15 cellular contexts compared by ENCODE assay signal in genomic region chr20:44025756-44026155, GRCh38.
DNase-seq lines count a peak whose midpoint lies in the region; ATAC-seq and TF ChIP-seq lines count a peak whose summit lies in the region.
"Had no signal": no experiment of that assay in that cellular context is flagged by ENCODE, and none has a peak within 500 bp of the region (broad histone marks: within the 10 kb centered on the region; RNA-seq: fewer than 3 reads in every experiment).

No MANE protein-coding gene starts in this region.

- CTCF ChIA-PET in Calu3 (lab: Charles Lee): no interaction called here

- intact Hi-C loops in cardiac septum (cut with DNase I): no loop called here
- intact Hi-C loops in left ventricle myocardium superior (cut with micrococcal nuclease): no loop called here
- intact Hi-C loops in Calu3 (cut with micrococcal nuclease; ENCODE audit: unreplicated experiment): no loop called here

- no peak for ATAC-seq in left ventricle myocardium superior
- ATAC-seq: GM23338 had no signal

- no peak overlapping the region for H3K4me3 Mint-ChIP-seq in Calu3 (ENCODE audit: low read depth, unreplicated experiment)
- H3K4me3 Mint-ChIP-seq: CD4-positive, CD25-positive, alpha-beta regulatory T cell; CD8-positive, alpha-beta memory T cell; GM23338 had no signal

- no peak for TF ChIP-seq CTCF in Calu3 (IDR thresholded peaks at IDR 0.05; ENCODE audit: unreplicated experiment)

- no peaks in the 10 kb centered on the region for H3K9me3 ChIP-seq in Karpas-422 (ENCODE audit: low read length)
- H3K9me3 ChIP-seq: BE2C had no signal

- no peaks in the 10 kb centered on the region for H3K4me1 Mint-ChIP-seq in Calu3 (ENCODE audit: low read depth, unreplicated experiment)

- H3K9ac ChIP-seq in Karpas-422 (ENCODE audit: low read length): no peak overlapping the region

- peaks cover 85% of the 10 kb centered on the region for H3K4me1 ChIP-seq in Karpas-422 (ENCODE audit: low read length)
- H3K4me1 ChIP-seq: BE2C had no signal

- peaks cover 82% of the 10 kb centered on the region for H3K79me2 ChIP-seq in Karpas-422 (ENCODE audit: low read length)

- H4K20me1 ChIP-seq in Karpas-422 (ENCODE audit: insufficient read depth, low read depth, low read length): no peaks in the 10 kb centered on the region

- peak; percentile 19 for DNase-seq in cardiac septum (ENCODE audit: low spot score)
- DNase-seq in left ventricle myocardium superior: no peak
- no peak for DNase-seq in Karpas-422
- peak; percentile 16 for DNase-seq in ecto neural progenitor cell (ENCODE audit: low spot score)
- DNase-seq in GF-D8 (lab: John Stamatoyannopoulos, UW): no peak
- no peak for DNase-seq in LoVo (ENCODE audit: low spot score)
- DNase-seq in Calu3: no peak
- DNase-seq: ACHN; BE2C; C1 segment of cervical spinal cord; CD4-positive, CD25-positive, alpha-beta regulatory T cell; CD8-positive, alpha-beta memory T cell; COR-L47; HCEC 1CT had no signal

- peaks cover 9% of the 10 kb centered on the region; the same call in 1 of the 2 replicates for H3K36me3 ChIP-seq in Karpas-422 (ENCODE audit: insufficient read depth, low read length)
- H3K36me3 ChIP-seq: BE2C had no signal

- no peaks in the 10 kb centered on the region for H3K9me2 ChIP-seq in Karpas-422 (replicated peaks; ENCODE audit: insufficient read depth, low read length)

- no peak overlapping the region for H3K4me2 ChIP-seq in Karpas-422 (ENCODE audit: low read depth, low read length, poor library complexity, severe bottlenecking)
- H3K4me2 ChIP-seq: GM23338 had no signal

- H3K27me3 ChIP-seq in Karpas-422 (ENCODE audit: low read length): no peaks in the 10 kb centered on the region
- H3K27me3 ChIP-seq: BE2C had no signal

- no peak overlapping the region for H2AFZ ChIP-seq in Karpas-422 (ENCODE audit: low read length)
- H2AFZ ChIP-seq: GM23338 had no signal

- no peak overlapping the region for H3K4me3 ChIP-seq in Karpas-422 (ENCODE audit: low read length)
- H3K4me3 ChIP-seq: GM23338 had no signal

- H3K27ac ChIP-seq in Karpas-422 (ENCODE audit: low read length): peak overlapping the region; percentile 33; the same call in 1 of the 2 replicates

- no peaks in the 10 kb centered on the region for H3K9me3 Mint-ChIP-seq in Calu3 (ENCODE audit: low read depth, unreplicated experiment)
- H3K9me3 Mint-ChIP-seq: CD4-positive, CD25-positive, alpha-beta regulatory T cell; CD8-positive, alpha-beta memory T cell; GM23338 had no signal

- H3K27me3 Mint-ChIP-seq in Calu3 (ENCODE audit: unreplicated experiment): peaks cover 92% of the 10 kb centered on the region

- BruUV-seq in Calu3 (replicated peaks; lab: Mats Ljungman, UMichigan): no TSS peak

- no peaks in the 10 kb centered on the region for H3K36me3 Mint-ChIP-seq in Calu3 (ENCODE audit: insufficient read depth, unreplicated experiment)
- H3K36me3 Mint-ChIP-seq: CD4-positive, CD25-positive, alpha-beta regulatory T cell; CD8-positive, alpha-beta memory T cell had no signal

- H3K27ac Mint-ChIP-seq in Calu3 (ENCODE audit: unreplicated experiment): no peak overlapping the region
- H3K27ac Mint-ChIP-seq: CD8-positive, alpha-beta memory T cell; GM23338 had no signal

Comparison
In these comparisons a context has a peak if more than half of its experiments do, and no peak if none do; other contexts are left out.
1. DNase-seq: peak in cardiac septum (single experiment) and ecto neural progenitor cell (single experiment); none in left ventricle myocardium superior (single experiment), Karpas-422 (single experiment), GF-D8 (single experiment), LoVo (single experiment) and Calu3 (single experiment).